In the genomic region with DNA sequence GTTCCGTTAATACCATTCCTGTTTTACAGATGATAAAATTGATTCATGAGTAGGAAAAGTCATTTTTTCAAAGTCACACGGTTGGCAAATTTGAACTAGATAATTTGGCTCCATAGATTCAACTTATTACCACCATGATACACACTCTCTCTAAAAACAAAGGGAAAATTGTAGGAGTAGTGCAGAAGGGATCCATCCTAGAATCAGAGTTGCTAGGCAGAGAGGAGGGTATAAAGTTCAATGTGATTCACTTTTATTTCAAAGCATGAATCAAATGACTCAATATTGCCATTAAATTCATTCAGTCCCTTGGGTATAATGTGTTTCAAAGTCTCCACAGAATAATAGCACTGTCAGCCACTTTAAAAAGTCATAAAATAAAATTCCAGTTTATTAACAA, we compare ENCODE assay signal across 3 cellular contexts.
"Had no signal": no experiment of that assay in that cellular context is flagged by ENCODE, and none has a peak within 500 bp of the region (broad histone marks: within the 10 kb centered on the region; RNA-seq: fewer than 3 reads in every experiment).

No MANE protein-coding gene starts in this region.

- H3K4me3 ChIP-seq: GM12878 had no signal

- DNase-seq: GDM1, GF-D8 had no signal

- ATAC-seq: GM12878 had no signal
